Comparison of ENCODE assay signal across 22 cellular contexts in the genomic region with DNA sequence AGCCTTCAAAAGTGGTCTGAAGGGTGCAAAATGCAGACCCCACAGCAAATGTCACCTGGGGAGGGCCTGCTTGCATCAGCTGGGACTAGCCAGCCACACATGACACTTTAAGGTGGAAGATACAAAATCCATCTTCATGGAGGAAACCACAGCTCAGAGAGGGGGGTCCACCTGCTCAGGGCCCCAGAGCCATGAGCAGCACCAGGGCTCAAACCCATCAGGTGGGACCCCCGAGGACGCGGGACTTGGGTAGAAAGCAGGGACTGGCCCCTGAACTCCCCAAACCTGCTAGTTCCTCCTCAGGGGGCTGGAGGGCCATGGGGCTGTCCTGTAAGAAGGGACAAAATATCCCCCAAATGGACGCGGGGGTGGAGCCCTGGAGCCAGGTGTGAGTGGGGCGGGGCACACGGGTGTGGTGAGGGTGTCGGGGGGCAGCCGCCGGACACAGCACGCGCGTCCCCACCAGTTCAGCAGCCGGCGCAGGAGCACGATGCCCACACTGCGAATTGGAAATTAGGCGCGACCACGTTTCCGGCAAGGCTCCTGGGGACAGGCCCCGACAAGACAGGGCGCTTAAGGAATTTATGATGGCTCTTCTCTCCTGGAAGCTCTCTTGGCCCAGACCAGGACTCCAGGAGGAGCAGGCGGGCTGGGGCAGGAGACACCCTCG. TPM values are rescaled to one million over a fixed set of nuclear protein-coding genes. Genes with fewer than 3 reads are reported as not detected.
DNase-seq lines count a peak whose midpoint lies in the region; ATAC-seq, FAIRE-seq and TF ChIP-seq lines count a peak whose summit lies in the region.
"Had no signal": no experiment of that assay in that cellular context is flagged by ENCODE, and none has a peak within 500 bp of the region (broad histone marks: within the 10 kb centered on the region; RNA-seq: fewer than 3 reads in every experiment).

No MANE protein-coding gene starts in this region.

- peaks cover 0 to 22% of the 10 kb centered on the region in 2 experiments; a peak in 3 of 5 replicates for H3K4me1 ChIP-seq in K562 (replicated peaks in 1 of 2; ENCODE audit: control insufficient read depth in 2 of 2, insufficient read depth in 2 of 2, low read length in 2 of 2)
- peaks cover 4% of the 10 kb centered on the region for H3K4me1 ChIP-seq in right cardiac atrium (ENCODE audit: control insufficient read depth, insufficient read depth, low read length)
- peaks cover 0 to 42% (median 22%) of the 10 kb centered on the region in 6 donors for H3K4me1 ChIP-seq in spleen

- H3K36me3 ChIP-seq in K562 (ENCODE audit: control insufficient read depth, insufficient read depth, low read length) (no peaks in the 10 kb centered on the region), spleen (peaks cover 0 to 72% (median 11%) of the 10 kb centered on the region in 6 donors)
- H3K36me3 ChIP-seq: ovary had no signal

- no peak for TF ChIP-seq EP300 in K562 (IDR thresholded peaks at IDR 0.05; ENCODE audit: low read length)

- H3K4me2 ChIP-seq in K562 (ENCODE audit: insufficient read depth, low read length), result no peak overlapping the region

- peaks cover 13% of the 10 kb centered on the region; the same call in 1 of the 2 replicates for H4K20me1 ChIP-seq in K562 (replicated peaks; ENCODE audit: control insufficient read depth, insufficient read depth, low read length)

- H3K27ac ChIP-seq in K562 (ENCODE audit: extremely low read depth, low read depth, low read length) (no peak overlapping the region), right cardiac atrium (ENCODE audit: low read length) (no peak overlapping the region), spleen (no peak overlapping the region)
- H3K27ac ChIP-seq: ovary had no signal

- TF ChIP-seq POLR2A in K562 (conservative IDR thresholded peaks at IDR 0.05) (no peak), spleen (IDR thresholded peaks at IDR 0.05) (no peak)

- FAIRE-seq in K562 (lab: Jason Lieb, UNC), result no peak
- FAIRE-seq: G401.6, TTC549 had no signal

- H3K79me2 ChIP-seq in K562 (ENCODE audit: control insufficient read depth, insufficient read depth, low read length), result no peaks in the 10 kb centered on the region

- TF ChIP-seq CTCF in K562 (IDR thresholded peaks at IDR 0.05 in 2 of 3, conservative IDR thresholded peaks at IDR 0.05 in 1 of 3; ENCODE audit: insufficient read depth in 2 of 3, low read depth in 1 of 3, low read length in 3 of 3), result no peak
- no peak for TF ChIP-seq CTCF in spleen (IDR thresholded peaks at IDR 0.05 in 8 of 11, conservative IDR thresholded peaks at IDR 0.05 in 3 of 11)

- TF ChIP-seq RAD21 in K562 (CRISPR knock-in tag; conservative IDR thresholded peaks at IDR 0.05 in 1 of 2, IDR thresholded peaks at IDR 0.05 in 1 of 2), result no peak

- H3K9ac ChIP-seq in K562 (ENCODE audit: insufficient read depth in 1 of 2, low read depth in 2 of 2, low read length in 2 of 2), result no peak overlapping the region

- in situ Hi-C loops in K562 (cut with MboI), result no loop called here

- H2AFZ ChIP-seq in K562 (ENCODE audit: low read depth, low read length), result no peak overlapping the region

- POLR2A ChIA-PET in K562 (lab: Yijun Ruan, JAX), result interaction anchor here (0.6 to 0.7 kb wide), 2 partner anchors 31 to 159 kb away, joined by 3 read pairs; no protein-coding TSS in a partner anchor

- 75% methylated on average over 11 of the region's 25 CpGs for whole genome bisulfite sequencing in K562 (ENCODE audit: insufficient coverage, low coverage, missing lambda C conversion rate)
- 94% methylated on average over 25 of the region's 25 CpGs for WGBS in right cardiac atrium
- WGBS in spleen, 5 donors, result 88 to 96% (median 92%) methylated on average over 20 to 25 of the region's 25 CpGs

- BruUV-seq in K562 (replicated peaks; lab: Mats Ljungman, UMichigan), result no TSS peak

- H3K9me3 ChIP-seq in K562 (replicated peaks; ENCODE audit: control insufficient read depth, insufficient read depth, low read depth, low read length) (no peaks in the 10 kb centered on the region), right cardiac atrium (ENCODE audit: control insufficient read depth, low read length) (no peaks in the 10 kb centered on the region), spleen (no peaks in the 10 kb centered on the region)
- H3K9me3 ChIP-seq: ovary had no signal

- H3K9me1 ChIP-seq in K562 (ENCODE audit: control insufficient read depth, insufficient read depth, low read length), result peaks cover 2% of the 10 kb centered on the region

- H3K4me3 ChIP-seq in K562, result no peak overlapping the region
- no peak overlapping the region for H3K4me3 ChIP-seq in right cardiac atrium (ENCODE audit: low read length)
- H3K4me3 ChIP-seq in spleen, result no peak overlapping the region
- H3K4me3 ChIP-seq: ovary had no signal

- CTCF ChIA-PET in K562 (lab: Yijun Ruan, JAX; ENCODE audit: low intra/inter-chr PET ratio), result no interaction called here

- ATAC-seq in K562 (no peak), right cardiac atrium (no peak), HG03354 (IDR thresholded peaks at IDR 0.05; ENCODE audit: poor library complexity, severe bottlenecking, unreplicated experiment) (no peak), HG03378 (IDR thresholded peaks at IDR 0.05; ENCODE audit: unreplicated experiment) (no peak)
- ATAC-seq: naive thymus-derived CD8-positive, alpha-beta T cell; T-cell had no signal

- H3K27me3 ChIP-seq in K562 (ENCODE audit: control insufficient read depth in 2 of 2, insufficient read depth in 2 of 2, low read length in 2 of 2) (no peaks in the 10 kb centered on the region), right cardiac atrium (ENCODE audit: control insufficient read depth, insufficient read depth) (no peaks in the 10 kb centered on the region), spleen (replicated peaks in 1 of 7) (peaks cover 0 to 20% (median 4%) of the 10 kb centered on the region in 7 donors)
- H3K27me3 ChIP-seq: ovary had no signal

- DNase-seq in HPDE6-E6E7 (ENCODE audit: extremely low spot score) (peak; percentile 72), K562 (ENCODE audit: extremely low read depth in 1 of 4, low spot score in 3 of 4) (no peak), right cardiac atrium (peak; percentile 11 to 51 (median 44)), spleen (peak; percentile 63), NCI-H2029 treated with DMSO at 0.1 percent for 48 hours (lab: John Stamatoyannopoulos, UW) (no peak)
- DNase-seq: activated naive CD4-positive, alpha-beta T cell treated with Interleukin-2 at 50 U/mL for 16 hours; activated T-cell treated with anti-CD3 and anti-CD28 coated beads, Interleukin-2, amount 50 U/mL, for 48 hours; amygdala; CD4-positive, alpha-beta T cell; H7; NCI-H187; NCI-H345; OCI-M1; ovary; SIG-M5; substantia nigra; T-cell had no signal

- intact Hi-C loops in K562 (cut with micrococcal nuclease) (no loop called here), right cardiac atrium (cut with DNase I) (loop anchor here in 3 of 4 donors (10.0 kb wide), 3 partner anchors 143 to 223 kb away; no protein-coding TSS in a partner anchor), spleen (cut with DNase I; ENCODE audit: low total_unique reads) (no loop called here)

TF ChIP-seq in K562, 482 proteins besides CTCF, POLR2A, EP300 and RAD21:
- TF ChIP-seq, protein P1, sequence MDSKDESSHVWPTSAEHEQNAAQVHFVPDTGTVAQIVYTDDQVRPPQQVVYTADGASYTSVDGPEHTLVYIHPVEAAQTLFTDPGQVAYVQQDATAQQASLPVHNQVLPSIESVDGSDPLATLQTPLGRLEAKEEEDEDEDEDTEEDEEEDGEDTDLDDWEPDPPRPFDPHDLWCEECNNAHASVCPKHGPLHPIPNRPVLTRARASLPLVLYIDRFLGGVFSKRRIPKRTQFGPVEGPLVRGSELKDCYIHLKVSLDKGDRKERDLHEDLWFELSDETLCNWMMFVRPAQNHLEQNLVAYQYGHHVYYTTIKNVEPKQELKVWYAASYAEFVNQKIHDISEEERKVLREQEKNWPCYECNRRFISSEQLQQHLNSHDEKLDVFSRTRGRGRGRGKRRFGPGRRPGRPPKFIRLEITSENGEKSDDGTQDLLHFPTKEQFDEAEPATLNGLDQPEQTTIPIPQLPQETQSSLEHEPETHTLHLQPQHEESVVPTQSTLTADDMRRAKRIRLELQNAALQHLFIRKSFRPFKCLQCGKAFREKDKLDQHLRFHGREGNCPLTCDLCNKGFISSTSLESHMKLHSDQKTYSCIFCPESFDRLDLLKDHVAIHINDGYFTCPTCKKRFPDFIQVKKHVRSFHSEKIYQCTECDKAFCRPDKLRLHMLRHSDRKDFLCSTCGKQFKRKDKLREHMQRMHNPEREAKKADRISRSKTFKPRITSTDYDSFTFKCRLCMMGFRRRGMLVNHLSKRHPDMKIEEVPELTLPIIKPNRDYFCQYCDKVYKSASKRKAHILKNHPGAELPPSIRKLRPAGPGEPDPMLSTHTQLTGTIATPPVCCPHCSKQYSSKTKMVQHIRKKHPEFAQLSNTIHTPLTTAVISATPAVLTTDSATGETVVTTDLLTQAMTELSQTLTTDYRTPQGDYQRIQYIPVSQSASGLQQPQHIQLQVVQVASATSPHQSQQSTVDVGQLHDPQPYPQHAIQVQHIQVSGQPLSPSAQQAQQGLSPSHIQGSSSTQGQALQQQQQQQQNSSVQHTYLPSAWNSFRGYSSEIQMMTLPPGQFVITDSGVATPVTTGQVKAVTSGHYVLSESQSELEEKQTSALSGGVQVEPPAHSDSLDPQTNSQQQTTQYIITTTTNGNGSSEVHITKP (IDR thresholded peaks at IDR 0.05; ENCODE audit: partially characterized antibody), result peak; percentile 47
- no peak for TF ChIP-seq CHD1 (IDR thresholded peaks at IDR 0.05; ENCODE audit: low read length)

RNA-seq across cellular contexts. Expression of a gene that starts 8.0 kb away (rescaled TPM):
- total RNA-seq in K562 (2011; cell fraction: chromatin; rRNA removed; ENCODE audit: low replicate concordance), result 21.5 and 51.6 TPM in 2 replicates
- total RNA-seq in K562 (2011; cell fraction: nucleolus; rRNA removed), result 36.1 and 57.4 TPM in 2 replicates
- 30.2 and 38.4 TPM in 2 replicates for total RNA-seq in K562 (2011; cell fraction: nucleoplasm; rRNA removed)
- 8.1 and 10.0 TPM in 2 replicates for total RNA-seq in K562 (2014; rRNA removed)
- total RNA-seq in K562 (2014; rRNA removed; fragmentation: Illumina TruSeq; extraction: Trizol), result 3.6 and 5.0 TPM in 2 replicates
- total RNA-seq in K562 (2015; rRNA removed; fragmentation: Illumina TruSeq; extraction: Trizol), result 4.6 and 6.1 TPM in 2 replicates
- total RNA-seq in K562 (2021), result 9.8 and 10.2 TPM in 2 replicates
- polyA plus RNA-seq in K562 (2011; rRNA removed), result 7.9 TPM in 2 replicates
- 5.2 and 10.8 TPM in 2 replicates for polyA plus RNA-seq in K562 (2011; cell fraction: cytosol; rRNA removed)
- polyA plus RNA-seq in K562 (2011; cell fraction: nucleus; rRNA removed), result 13.3 and 32.6 TPM in 2 replicates
- 6.4 and 9.1 TPM in 2 replicates for polyA plus RNA-seq in K562 (2012)
- 2.5 and 4.7 TPM in 2 replicates for polyA plus RNA-seq in K562 (2014; fragmentation: Illumina TruSeq; extraction: Trizol)
- 1 to 10 TPM; 3.9 to 9.5 TPM for polyA plus RNA-seq in K562 (2014; fragmentation: Nextera tagmentation; extraction: Ambion mirVana)
- 2.6 and 3.6 TPM in 2 replicates for polyA plus RNA-seq in K562 (2014; rRNA removed)
- polyA minus RNA-seq in K562 (2011; rRNA and poly(A)+ RNA removed), result 24.4 and 37.5 TPM in 2 replicates
- 34.5 and 45.2 TPM in 2 replicates for polyA minus RNA-seq in K562 (2011; cell fraction: cytosol; rRNA and poly(A)+ RNA removed)
- polyA minus RNA-seq in K562 (2011; cell fraction: nucleus; rRNA and poly(A)+ RNA removed), result 11.0 and 13.5 TPM in 2 replicates
- 10 to 100 TPM; 32.2 to 44.3 (median 38.4) TPM for total RNA-seq in right cardiac atrium
- polyA plus RNA-seq in right cardiac atrium, result 18.3 TPM
- 10 to 100 TPM; 16.1 to 49.5 (median 24.5) TPM for total RNA-seq in spleen
- polyA plus RNA-seq in spleen, result 10 to 100 TPM in 1 of 3 donors, 1 to 10 TPM in 2; 6.1 to 16.8 (median 9.9) TPM
- polyA plus RNA-seq: naive thymus-derived CD8-positive, alpha-beta T cell had no signal

Comparison
In these comparisons a context has a peak if more than half of its experiments do, and no peak if none do; other contexts are left out.
1. DNase-seq: peak in HPDE6-E6E7 (single experiment), right cardiac atrium (3 of 3) and spleen (single experiment); none in K562 (0 of 4) and NCI-H2029 treated with DMSO at 0.1 percent for 48 hours (single experiment).
2. intact Hi-C loops: an anchor here in right cardiac atrium (10.0 kb wide); none called in K562 and spleen.